ENCODE assay signal across 28 cellular contexts in the genomic region with DNA sequence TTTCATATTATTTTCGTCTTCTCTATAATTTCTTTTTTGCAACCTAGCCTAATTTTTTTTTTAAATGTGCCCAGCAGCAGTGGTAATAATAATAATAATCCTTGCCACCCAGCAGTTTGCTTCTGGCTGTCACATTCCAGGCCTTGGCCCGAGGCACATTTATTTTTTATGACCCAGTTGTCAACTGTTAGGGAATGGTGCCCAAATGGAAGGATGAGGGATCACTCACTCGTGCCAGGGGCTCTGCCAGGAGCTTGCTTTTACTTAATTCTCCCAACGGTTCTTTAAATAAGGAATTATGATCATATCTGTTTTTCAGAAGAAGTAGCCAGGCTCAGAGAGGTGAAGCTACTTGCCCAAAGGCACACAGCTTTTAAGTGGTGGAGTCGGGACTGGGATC. TPM values are rescaled to one million over a fixed set of nuclear protein-coding genes. Genes with fewer than 3 reads are reported as not detected.
"Had no signal": no experiment of that assay in that cellular context is flagged by ENCODE, and none has a peak within 500 bp of the region (broad histone marks: within the 10 kb centered on the region; RNA-seq: fewer than 3 reads in every experiment).

No MANE protein-coding gene starts in this region.

- H3K27me3 ChIP-seq: neural progenitor cell, ovary, right atrium auricular region, right lobe of liver, testis, tibial artery, transverse colon, upper lobe of right lung, uterus had no signal

- H2AFZ ChIP-seq: neural progenitor cell, parathyroid adenoma had no signal

- H3K36me3 ChIP-seq: neural progenitor cell, ovary, right lobe of liver, spleen, suprapubic skin, tibial artery, transverse colon, upper lobe of right lung, uterus had no signal

- H3K4me3 ChIP-seq: neural progenitor cell, ovary, right atrium auricular region, right lobe of liver, skin epidermis, smooth muscle cell, spleen, suprapubic skin, testis, tibial artery, transverse colon, upper lobe of right lung, uterus had no signal

- H3K4me2 ChIP-seq: neural progenitor cell, smooth muscle cell had no signal

- ATAC-seq: naive thymus-derived CD4-positive, alpha-beta T cell; natural killer cell; stimulated activated naive CD8-positive, alpha-beta T cell treated with anti-CD3 and anti-CD28 coated beads, Interleukin-15, amount 100 ng/mL, for 72 hours; stimulated activated naive CD8-positive, alpha-beta T cell treated with anti-CD3 and anti-CD28 coated beads, Interleukin-15, Interleukin-2, amounts not matched to agents 100 U/mL and 50 U/mL, for 24 hours; upper lobe of right lung had no signal

- H3K9me3 ChIP-seq: ovary, right atrium auricular region, right lobe of liver, spleen, suprapubic skin, testis, tibial artery, transverse colon, upper lobe of right lung, uterus had no signal

- DNase-seq: naive thymus-derived CD4-positive, alpha-beta T cell; natural killer cell; occipital lobe; ovary; retina; right lobe of liver; spleen; stimulated activated CD4-positive, alpha-beta T cell treated with anti-CD3 and anti-CD28 coated beads, Interleukin-12 subunit alpha, Interleukin-12 subunit beta, amount 100 ng/mL, for 4 hours; stimulated activated CD4-positive, alpha-beta T cell treated with anti-CD3 and anti-CD28 coated beads, Interleukin-1b, Interleukin-23, amount 100 ng/mL, for 48 hours; stimulated activated CD4-positive, alpha-beta T cell treated with anti-CD3 and anti-CD28 coated beads, Interleukin-4, amount 100 ng/mL, for 1 hour; stimulated activated CD4-positive, alpha-beta T cell treated with anti-CD3 and anti-CD28 coated beads, Interleukin-4, amount 100 ng/mL, for 4 hours; stimulated activated CD8-positive, alpha-beta memory T cell treated with anti-CD3 and anti-CD28 coated beads, Interleukin-4, amount 100 ng/mL, for 48 hours; stimulated activated naive CD4-positive, alpha-beta T cell; stimulated activated naive CD8-positive, alpha-beta T cell treated with anti-CD3 and anti-CD28 coated beads, Interleukin-15, amount 100 ng/mL, for 72 hours; stimulated activated naive CD8-positive, alpha-beta T cell treated with anti-CD3 and anti-CD28 coated beads, Interleukin-15, Interleukin-2, amounts not matched to agents 100 U/mL and 50 U/mL, for 24 hours; substantia nigra; testis; tibial artery; transverse colon; upper lobe of right lung; uterus had no signal

- H3K4me1 ChIP-seq: neural progenitor cell, parathyroid adenoma, right atrium auricular region, right lobe of liver, spleen, suprapubic skin, testis, tibial artery, transverse colon, upper lobe of right lung, uterus had no signal

- H3K27ac ChIP-seq: neural progenitor cell, ovary, parathyroid adenoma, right atrium auricular region, right lobe of liver, skin epidermis, spleen, suprapubic skin, testis, tibial artery, transverse colon, upper lobe of right lung, uterus had no signal

- H3K79me2 ChIP-seq: parathyroid adenoma had no signal

- H3K9ac ChIP-seq: neural progenitor cell, parathyroid adenoma had no signal

RNA-seq across cellular contexts. Expression of a gene that starts 49.6 kb away (rescaled TPM):
- total RNA-seq: pulmonary artery endothelial cell had no signal
- polyA plus RNA-seq: naive thymus-derived CD4-positive, alpha-beta T cell had no signal
